ENCODE assay signal across 14 cellular contexts in genomic region chr4:184000457-184001395, GRCh38.
"Had no signal": no experiment of that assay in that cellular context is flagged by ENCODE, and none has a peak within 500 bp of the region (broad histone marks: within the 10 kb centered on the region; RNA-seq: fewer than 3 reads in every experiment).

No MANE protein-coding gene starts in this region.

- H3K36me3 Mint-ChIP-seq: activated naive CD8-positive, alpha-beta T cell treated with anti-CD3 and anti-CD28 coated beads for 36 hours; stimulated activated effector memory CD8-positive, alpha-beta T cell treated with anti-CD3 and anti-CD28 coated beads, Interleukin-12 subunit alpha, Interleukin-12 subunit beta, amount 100 ng/mL, for 72 hours had no signal

- H3K36me3 ChIP-seq: ovary, tibial artery had no signal

- H3K27ac ChIP-seq: esophagus muscularis mucosa, ovary, tibial artery had no signal

- H3K4me1 ChIP-seq: esophagus muscularis mucosa, tibial artery had no signal

- H3K27ac Mint-ChIP-seq: activated B cell treated with CpG ODN at 0.5 μM for 24 hours; activated CD8-positive, alpha-beta T cell treated with anti-CD3 and anti-CD28 coated beads for 36 hours; activated naive CD8-positive, alpha-beta T cell treated with anti-CD3 and anti-CD28 coated beads for 36 hours; stimulated activated effector memory CD8-positive, alpha-beta T cell treated with anti-CD3 and anti-CD28 coated beads, Interleukin-12 subunit alpha, Interleukin-12 subunit beta, amount 100 ng/mL, for 72 hours had no signal

- H3K4me1 Mint-ChIP-seq: activated B cell treated with CpG ODN at 0.5 μM for 24 hours; activated naive CD8-positive, alpha-beta T cell treated with anti-CD3 and anti-CD28 coated beads for 36 hours; stimulated activated effector memory CD8-positive, alpha-beta T cell treated with anti-CD3 and anti-CD28 coated beads, Interleukin-12 subunit alpha, Interleukin-12 subunit beta, amount 100 ng/mL, for 72 hours had no signal

- H3K4me3 ChIP-seq: esophagus muscularis mucosa, lung, ovary, tibial artery had no signal

- H3K9me3 Mint-ChIP-seq: activated B cell treated with CpG ODN at 0.5 μM for 24 hours; activated CD8-positive, alpha-beta T cell treated with anti-CD3 and anti-CD28 coated beads for 36 hours; activated naive CD8-positive, alpha-beta T cell treated with anti-CD3 and anti-CD28 coated beads for 36 hours; stimulated activated effector memory CD8-positive, alpha-beta T cell treated with anti-CD3 and anti-CD28 coated beads, Interleukin-12 subunit alpha, Interleukin-12 subunit beta, amount 100 ng/mL, for 72 hours had no signal

- H3K27me3 ChIP-seq: esophagus muscularis mucosa, ovary, tibial artery had no signal

- H3K4me3 Mint-ChIP-seq: activated B cell treated with CpG ODN at 0.5 μM for 24 hours; activated CD8-positive, alpha-beta T cell treated with anti-CD3 and anti-CD28 coated beads for 36 hours; activated naive CD8-positive, alpha-beta T cell treated with anti-CD3 and anti-CD28 coated beads for 36 hours; stimulated activated effector memory CD8-positive, alpha-beta T cell treated with anti-CD3 and anti-CD28 coated beads, Interleukin-12 subunit alpha, Interleukin-12 subunit beta, amount 100 ng/mL, for 72 hours had no signal

- ATAC-seq: activated CD8-positive, alpha-beta T cell treated with anti-CD3 and anti-CD28 coated beads for 36 hours; stimulated activated effector memory CD8-positive, alpha-beta T cell treated with anti-CD3 and anti-CD28 coated beads, Interleukin-12 subunit alpha, Interleukin-12 subunit beta, amount 100 ng/mL, for 72 hours had no signal

- H3K9me3 ChIP-seq: esophagus muscularis mucosa, ovary, tibial artery had no signal

- DNase-seq: activated B cell treated with CpG ODN at 0.5 μM for 24 hours; activated CD4-positive, alpha-beta T cell treated with anti-CD3 and anti-CD28 coated beads for 48 hours; activated CD8-positive, alpha-beta T cell treated with anti-CD3 and anti-CD28 coated beads for 36 hours; activated gamma-delta T cell; activated naive CD8-positive, alpha-beta T cell treated with anti-CD3 and anti-CD28 coated beads for 36 hours; activated T-cell treated with anti-CD3 and anti-CD28 coated beads, Interleukin-2, amount 50 U/mL, for 48 hours; left cardiac atrium; midbrain; ovary; T-helper 2 cell; tibial artery had no signal

- H3K27me3 Mint-ChIP-seq: activated CD8-positive, alpha-beta T cell treated with anti-CD3 and anti-CD28 coated beads for 36 hours had no signal
